In genomic region chr7:101743995-101744360, GRCh38 we compare ENCODE assay signal across 9 cellular contexts.
DNase-seq lines count a peak whose midpoint lies in the region; ATAC-seq and TF ChIP-seq lines count a peak whose summit lies in the region.
"Had no signal": no experiment of that assay in that cellular context is flagged by ENCODE, and none has a peak within 500 bp of the region (broad histone marks: within the 10 kb centered on the region; RNA-seq: fewer than 3 reads in every experiment).

No MANE protein-coding gene starts in this region.

- no peaks in the 10 kb centered on the region for H4K20me1 ChIP-seq in DOHH2 (ENCODE audit: control insufficient read depth, insufficient read depth, low read depth, low read length)
- H4K20me1 ChIP-seq in neural cell (ENCODE audit: insufficient read depth), result no peaks in the 10 kb centered on the region

- H3F3A ChIP-seq in DOHH2 (ENCODE audit: control insufficient read depth, insufficient read depth) (0 out of 2 replicates have a peak, but pooled peaks cover 8% of the 10 kb centered on the region), neural cell (ENCODE audit: insufficient read depth, low read length, poor library complexity, severe bottlenecking) (no peaks in the 10 kb centered on the region)

- TF ChIP-seq POLR2A in breast epithelium (IDR thresholded peaks at IDR 0.05), result no peak

- peak overlapping the region; percentile 69 for H3K4me2 ChIP-seq in DOHH2 (ENCODE audit: low read length)
- no peak overlapping the region for H3K4me2 ChIP-seq in neural cell (ENCODE audit: low read length)

- H3K9me3 ChIP-seq in DOHH2 (ENCODE audit: control insufficient read depth, insufficient read depth, low read length) (no peaks in the 10 kb centered on the region), KOPT-K1 (ENCODE audit: insufficient read depth, low read length, poor library complexity, severe bottlenecking) (no peaks in the 10 kb centered on the region), breast epithelium (no peaks in the 10 kb centered on the region), neural cell (ENCODE audit: low read length) (no peaks in the 10 kb centered on the region)
- H3K9me3 ChIP-seq: SJCRH30 had no signal

- H3K36me3 ChIP-seq in DOHH2 (ENCODE audit: control insufficient read depth, low read length) (no peaks in the 10 kb centered on the region), KOPT-K1 (ENCODE audit: insufficient read depth, low read length) (no peaks in the 10 kb centered on the region), breast epithelium (no peaks in the 10 kb centered on the region), neural cell (ENCODE audit: insufficient read depth, low read length) (no peaks in the 10 kb centered on the region)
- H3K36me3 ChIP-seq: SJCRH30 had no signal

- no peak for TF ChIP-seq EP300 in neural cell (conservative IDR thresholded peaks at IDR 0.05; ENCODE audit: poor library complexity, severe bottlenecking)

- intact Hi-C loops in breast epithelium (cut with DNase I; ENCODE audit: low total_unique reads), result no loop called here

- H3K4me1 ChIP-seq in DOHH2 (ENCODE audit: control insufficient read depth, low read length), result peaks cover 66% of the 10 kb centered on the region
- peaks cover 0 to 5% of the 10 kb centered on the region in 2 donors for H3K4me1 ChIP-seq in breast epithelium

- no peak overlapping the region for H3K9ac ChIP-seq in neural cell (ENCODE audit: low read length)

- H3K27me3 ChIP-seq in DOHH2 (ENCODE audit: control insufficient read depth, low read length) (no peaks in the 10 kb centered on the region), breast epithelium (peaks cover 0 to 34% of the 10 kb centered on the region in 2 donors), neural cell (ENCODE audit: insufficient read depth, low read depth, low read length) (no peaks in the 10 kb centered on the region)

- H3K79me2 ChIP-seq in DOHH2 (ENCODE audit: control insufficient read depth, low read length) (no peaks in the 10 kb centered on the region), neural cell (replicated peaks; ENCODE audit: insufficient read depth, low read length) (no peaks in the 10 kb centered on the region)

- TF ChIP-seq CTCF in DOHH2 (IDR thresholded peaks at IDR 0.05; ENCODE audit: low read depth, low read length, poor library complexity, severe bottlenecking) (no peak), breast epithelium (IDR thresholded peaks at IDR 0.05) (no peak), neural cell (IDR thresholded peaks at IDR 0.05; ENCODE audit: poor library complexity, severe bottlenecking) (no peak)

- H3K9me2 ChIP-seq in DOHH2 (replicated peaks; ENCODE audit: control insufficient read depth, low read length), result no peaks in the 10 kb centered on the region
- H3K9me2 ChIP-seq in neural cell (ENCODE audit: insufficient read depth, low read length), result no peaks in the 10 kb centered on the region

- H2AFZ ChIP-seq in neural cell (ENCODE audit: low read depth, low read length), result no peak overlapping the region

- H3K27ac ChIP-seq in DOHH2 (ENCODE audit: low read depth, low read length) (peak overlapping the region; percentile 49), KOPT-K1 (ENCODE audit: low read depth, low read length, poor library complexity, severe bottlenecking) (peak overlapping the region; percentile 97), breast epithelium (no peak overlapping the region), neural cell (ENCODE audit: low read length) (no peak overlapping the region)
- H3K27ac ChIP-seq: SJCRH30 had no signal

- H3K4me3 ChIP-seq in DOHH2 (ENCODE audit: low read length), result peak overlapping the region; percentile 83
- peak overlapping the region in 2 of 3 donors; percentile 40 to 68 for H3K4me3 ChIP-seq in breast epithelium
- peak overlapping the region; percentile 71 for H3K4me3 ChIP-seq in neural cell (ENCODE audit: low read length)

- no peak for TF ChIP-seq RAD21 in neural cell (conservative IDR thresholded peaks at IDR 0.05)

- DNase-seq in breast epithelium (ENCODE audit: low spot score in 2 of 2), result no peak
- DNase-seq in stimulated activated CD4-positive, alpha-beta T cell treated with anti-CD3 and anti-CD28 coated beads, Interleukin-15, amount 100 ng/mL, for 24 hours, result no peak

- ATAC-seq in HG03135 (IDR thresholded peaks at IDR 0.05; ENCODE audit: unreplicated experiment) (no peak), GM21381 (IDR thresholded peaks at IDR 0.05; ENCODE audit: unreplicated experiment) (no peak), HG02610 (IDR thresholded peaks at IDR 0.05; ENCODE audit: unreplicated experiment) (no peak)

TF ChIP-seq in neural cell, 6 proteins besides CTCF, POLR2A, EP300 and RAD21:
- TF ChIP-seq MXI1 (conservative IDR thresholded peaks at IDR 0.05; ENCODE audit: poor library complexity, severe bottlenecking) (no peak), EZH2 (IDR thresholded peaks at IDR 0.05; ENCODE audit: borderline replicate concordance, insufficient read depth, low read length, poor library complexity, severe bottlenecking) (no peak), POLR2AphosphoS5 (IDR thresholded peaks at IDR 0.05) (no peak), REST (IDR thresholded peaks at IDR 0.05; ENCODE audit: borderline replicate concordance) (no peak)

Comparison
In these comparisons a context has a peak if more than half of its experiments do, and no peak if none do; other contexts are left out.
1. H3K27ac ChIP-seq: peak in DOHH2 (single experiment) and KOPT-K1 (single experiment); none in breast epithelium (0 of 2) and neural cell (single experiment).
2. Peak in every context shown above with its lines, with median percentiles within 50 percentile points of each other: H3K4me3 ChIP-seq.